ENCODE assay signal across 9 cellular contexts in genomic region chr1:21906173-21907078, GRCh38. TPM values are rescaled to one million over a fixed set of nuclear protein-coding genes. Genes with fewer than 3 reads are reported as not detected.
DNase-seq lines count a peak whose midpoint lies in the region; ATAC-seq and TF ChIP-seq lines count a peak whose summit lies in the region.
"Had no signal": no experiment of that assay in that cellular context is flagged by ENCODE, and none has a peak within 500 bp of the region (broad histone marks: within the 10 kb centered on the region; RNA-seq: fewer than 3 reads in every experiment).

No MANE protein-coding gene starts in this region.

- DNase-seq in EH (ENCODE audit: low read depth) = peak; percentile 46
- peak; percentile 88 to 94 for DNase-seq in cardiac fibroblast (ENCODE audit: low read depth in 2 of 2)
- peak; percentile 92 to 96 (median 94) for DNase-seq in right cardiac atrium
- DNase-seq in sciatic nerve (ENCODE audit: low spot score) = peak; percentile 87
- no peak for DNase-seq in stimulated activated CD4-positive, alpha-beta T cell treated with anti-CD3 and anti-CD28 coated beads, Interleukin-2, amount 100 ng/mL, for 48 hours
- DNase-seq in Karpas-422 = no peak
- DNase-seq in DMS 273 (lab: John Stamatoyannopoulos, UW; ENCODE audit: unreplicated experiment) = no peak
- DNase-seq: activated T-cell treated with anti-CD3 and anti-CD28 coated beads, Interleukin-2, amount 50 U/mL, for 72 hours had no signal

- H3K27me3 ChIP-seq in right cardiac atrium (ENCODE audit: control insufficient read depth, insufficient read depth) (no peaks in the 10 kb centered on the region), Karpas-422 (ENCODE audit: low read length) (no peaks in the 10 kb centered on the region)

- H4K20me1 ChIP-seq in Karpas-422 (ENCODE audit: insufficient read depth, low read depth, low read length) = no peaks in the 10 kb centered on the region

- H3K27ac ChIP-seq in right cardiac atrium (ENCODE audit: low read length) = peak overlapping the region; percentile 81
- no peak overlapping the region for H3K27ac ChIP-seq in Karpas-422 (ENCODE audit: low read length)

- TF ChIP-seq CTCF in cardiac fibroblast (IDR thresholded peaks at IDR 0.05; ENCODE audit: low read depth, low read length) = no peak

- WGBS in right cardiac atrium = 39% methylated on average over 21 of the region's 21 CpGs

- no peaks in the 10 kb centered on the region for H3K9me2 ChIP-seq in Karpas-422 (replicated peaks; ENCODE audit: insufficient read depth, low read length)

- no peak overlapping the region for H3K4me2 ChIP-seq in Karpas-422 (ENCODE audit: low read depth, low read length, poor library complexity, severe bottlenecking)

- no peaks in the 10 kb centered on the region for H3K79me2 ChIP-seq in Karpas-422 (ENCODE audit: low read length)

- no peaks in the 10 kb centered on the region for H3K9me3 ChIP-seq in right cardiac atrium (ENCODE audit: control insufficient read depth, low read length)
- H3K9me3 ChIP-seq in Karpas-422 (ENCODE audit: low read length) = no peaks in the 10 kb centered on the region

- no peak overlapping the region for H3K9ac ChIP-seq in Karpas-422 (ENCODE audit: low read length)

- no peaks in the 10 kb centered on the region for H3K36me3 ChIP-seq in Karpas-422 (ENCODE audit: insufficient read depth, low read length)

- H2AFZ ChIP-seq in Karpas-422 (ENCODE audit: low read length) = no peak overlapping the region

- H3K4me1 ChIP-seq in right cardiac atrium (ENCODE audit: control insufficient read depth, insufficient read depth, low read length) (peaks cover 60% of the 10 kb centered on the region), Karpas-422 (ENCODE audit: low read length) (no peaks in the 10 kb centered on the region)

- intact Hi-C loops in right cardiac atrium (cut with DNase I) (loop anchor here in 1 of 4 donors (5.0 kb wide), 1 partner anchor 36 kb away; no protein-coding TSS in a partner anchor), sciatic nerve (cut with DNase I) (no loop called here)

- ATAC-seq in right cardiac atrium (peak; percentile 57 to 62), sciatic nerve (peak; percentile 88), HG02759 (IDR thresholded peaks at IDR 0.05; ENCODE audit: unreplicated experiment) (no peak)
- ATAC-seq: activated T-cell treated with anti-CD3 and anti-CD28 coated beads, Interleukin-2, amount 50 U/mL, for 72 hours had no signal

- H3K4me3 ChIP-seq in cardiac fibroblast (replicated peaks in 1 of 2; ENCODE audit: low read depth in 2 of 2, low read length in 2 of 2) (no peak overlapping the region), right cardiac atrium (ENCODE audit: low read length) (no peak overlapping the region), Karpas-422 (ENCODE audit: low read length) (no peak overlapping the region)

RNA-seq across cellular contexts. Expression of gene HSPG2, which starts 30.7 kb away (rescaled TPM):
- 100 to 1,000 TPM; 320 to 659 (median 492) TPM for total RNA-seq in right cardiac atrium
- 257 TPM for polyA plus RNA-seq in right cardiac atrium
- total RNA-seq in sciatic nerve = 887 TPM
- under 0.01 TPM in 1 of 2 replicates, not detected in the other for total RNA-seq in Karpas-422 (2014; rRNA removed; shearing (Covaris generic); ENCODE audit: low replicate concordance)

Comparison
In these comparisons a context has a peak if more than half of its experiments do, and no peak if none do; other contexts are left out.
1. DNase-seq: peak in EH (single experiment), cardiac fibroblast (2 of 2), right cardiac atrium (3 of 3) and sciatic nerve (single experiment); none in stimulated activated CD4-positive, alpha-beta T cell treated with anti-CD3 and anti-CD28 coated beads, Interleukin-2, amount 100 ng/mL, for 48 hours (0 of 2), Karpas-422 (single experiment) and DMS 273 (single experiment).
2. RNA of gene HSPG2, which starts 30.7 kb away (total RNA-seq): 887 TPM in sciatic nerve (single experiment) and 320 to 659 TPM in right cardiac atrium; under 0.01 TPM in Karpas-422; every median in the first group is over 100 times any median in the second.